In the genomic region with DNA sequence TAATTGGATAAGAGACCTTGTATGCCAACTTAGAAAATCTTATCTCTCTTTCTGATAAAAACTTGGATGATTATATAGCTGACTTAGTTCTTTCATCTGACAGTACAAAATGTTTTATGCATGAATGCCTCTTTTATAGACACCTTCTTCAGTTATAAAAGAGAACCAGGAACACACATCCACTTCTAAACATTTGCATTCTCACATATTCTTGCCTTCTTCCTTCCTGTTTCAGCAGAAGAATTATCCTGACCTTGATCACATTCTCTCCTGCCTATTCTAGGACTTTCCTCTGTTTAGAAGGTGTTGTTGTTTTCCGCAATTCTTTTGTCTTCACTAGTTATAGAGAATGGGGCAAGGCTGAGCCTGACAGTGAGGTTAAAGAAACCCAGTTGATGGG, we compare ENCODE assay signal across 18 cellular contexts.
A peak's percentile ranks its signal among the peaks of the same experiment; 100 is the strongest.
DNase-seq lines count a peak whose midpoint lies in the region; ATAC-seq and TF ChIP-seq lines count a peak whose summit lies in the region.
"Had no signal": no experiment of that assay in that cellular context is flagged by ENCODE, and none has a peak within 500 bp of the region (broad histone marks: within the 10 kb centered on the region; RNA-seq: fewer than 3 reads in every experiment).

No MANE protein-coding gene starts in this region.

- DNase-seq in right atrium auricular region (ENCODE audit: low spot score): no peak
- DNase-seq in cardiac septum (ENCODE audit: low spot score): no peak
- DNase-seq in endodermal cell: no peak
- DNase-seq in activated CD8-positive, alpha-beta memory T cell treated with anti-CD3 and anti-CD28 coated beads, Interleukin-2, amount 50 U/mL, for 4 hours: no peak
- DNase-seq: 8988T; CD4-positive, alpha-beta memory T cell; DMS153; DMS79; GF-D8; GOT3 had no signal

- H3K9me3 Mint-ChIP-seq in endodermal cell: peaks cover 2% of the 10 kb centered on the region
- no peaks in the 10 kb centered on the region for H3K9me3 Mint-ChIP-seq in stimulated activated memory B cell treated with anti-CD40 and anti-IgM and Interleukin-4, amounts not matched to agents 10 μg/mL and 1 μg/mL and 100 μg/mL, for 72 hours
- H3K9me3 Mint-ChIP-seq: CD4-positive, alpha-beta memory T cell had no signal

- H3K27me3 Mint-ChIP-seq in endodermal cell (ENCODE audit: insufficient read depth): no peaks in the 10 kb centered on the region
- no peaks in the 10 kb centered on the region for H3K27me3 Mint-ChIP-seq in stimulated activated memory B cell treated with anti-CD40 and anti-IgM and Interleukin-4, amounts not matched to agents 10 μg/mL and 1 μg/mL and 100 μg/mL, for 72 hours

- no peaks in the 10 kb centered on the region for H3K9me3 ChIP-seq in right atrium auricular region
- H3K9me3 ChIP-seq in OCI-LY3 (ENCODE audit: insufficient read depth, low read length): no peaks in the 10 kb centered on the region
- no peaks in the 10 kb centered on the region for H3K9me3 ChIP-seq in endodermal cell (ENCODE audit: control insufficient read depth, low read length)
- H3K9me3 ChIP-seq: BLaER1, HAP-1 had no signal

- H3K36me3 ChIP-seq in right atrium auricular region (no peaks in the 10 kb centered on the region), OCI-LY3 (replicated peaks; ENCODE audit: low read depth, low read length) (no peaks in the 10 kb centered on the region), endodermal cell (ENCODE audit: control insufficient read depth, insufficient read depth, low read length) (peaks cover 49% of the 10 kb centered on the region)
- H3K36me3 ChIP-seq: BLaER1, HAP-1 had no signal

- H3K4me3 ChIP-seq in right atrium auricular region: no peak overlapping the region
- no peak overlapping the region for H3K4me3 ChIP-seq in OCI-LY3 (ENCODE audit: low read length)
- H3K4me3 ChIP-seq in endodermal cell (ENCODE audit: low read length): no peak overlapping the region
- H3K4me3 ChIP-seq: BLaER1, GM12878, HAP-1 had no signal

- peaks cover 53% of the 10 kb centered on the region for H3K36me3 Mint-ChIP-seq in endodermal cell (ENCODE audit: low read depth)
- H3K36me3 Mint-ChIP-seq in stimulated activated memory B cell treated with anti-CD40 and anti-IgM and Interleukin-4, amounts not matched to agents 10 μg/mL and 1 μg/mL and 100 μg/mL, for 72 hours: no peaks in the 10 kb centered on the region
- H3K36me3 Mint-ChIP-seq: CD14-positive monocyte; CD4-positive, alpha-beta memory T cell had no signal

- H3K27me3 ChIP-seq in right atrium auricular region (no peaks in the 10 kb centered on the region), OCI-LY3 (ENCODE audit: low read depth, low read length) (0 out of 2 replicates have a peak, but pooled peaks cover 3% of the 10 kb centered on the region), endodermal cell (ENCODE audit: control insufficient read depth, insufficient read depth, low read length, poor library complexity, severe bottlenecking) (no peaks in the 10 kb centered on the region)
- H3K27me3 ChIP-seq: BLaER1 had no signal

- H3K4me2 ChIP-seq in OCI-LY3 (ENCODE audit: low read length): peak overlapping the region; percentile 5; the same call in 1 of the 2 replicates
- H3K4me2 ChIP-seq: BLaER1 had no signal

- peaks cover 0 to 9% of the 10 kb centered on the region in 2 donors for H3K4me1 ChIP-seq in right atrium auricular region
- peaks cover 5% of the 10 kb centered on the region for H3K4me1 ChIP-seq in OCI-LY3 (ENCODE audit: low read length)
- no peaks in the 10 kb centered on the region for H3K4me1 ChIP-seq in endodermal cell (ENCODE audit: control insufficient read depth, insufficient read depth, low read length)
- H3K4me1 ChIP-seq: HAP-1 had no signal

- ATAC-seq in stimulated activated memory B cell treated with anti-CD40 and anti-IgM and Interleukin-4, amounts not matched to agents 10 μg/mL and 1 μg/mL and 100 μg/mL, for 72 hours: no peak
- no peak for ATAC-seq in HG03159 (IDR thresholded peaks at IDR 0.05; ENCODE audit: unreplicated experiment)
- no peak for ATAC-seq in GM21737 (IDR thresholded peaks at IDR 0.05; ENCODE audit: unreplicated experiment)
- ATAC-seq: GM12878 had no signal

- no peak overlapping the region for H2AFZ ChIP-seq in OCI-LY3 (ENCODE audit: low read depth, low read length)

- WGBS in endodermal cell (ENCODE audit: insufficient coverage in 1 of 2, insufficient read length in 1 of 2), 2 experiments: 94% methylated on average over 1 of the region's 1 CpG; no CpG with 5 or more reads in 1 of the 2 experiments

- H4K20me1 ChIP-seq in OCI-LY3 (ENCODE audit: insufficient read depth, low read length): no peaks in the 10 kb centered on the region
- H4K20me1 ChIP-seq: BLaER1 had no signal

- no peaks in the 10 kb centered on the region for H3K79me2 ChIP-seq in OCI-LY3 (ENCODE audit: low read length)

- H3K4me3 Mint-ChIP-seq in endodermal cell: no peak overlapping the region
- H3K4me3 Mint-ChIP-seq in stimulated activated memory B cell treated with anti-CD40 and anti-IgM and Interleukin-4, amounts not matched to agents 10 μg/mL and 1 μg/mL and 100 μg/mL, for 72 hours: no peak overlapping the region
- H3K4me3 Mint-ChIP-seq: CD14-positive monocyte; CD4-positive, alpha-beta memory T cell had no signal

- TF ChIP-seq CTCF in right atrium auricular region (IDR thresholded peaks at IDR 0.05) (no peak), OCI-LY3 (IDR thresholded peaks at IDR 0.05; ENCODE audit: low read depth, low read length) (no peak), endodermal cell (conservative IDR thresholded peaks at IDR 0.05) (no peak)

- H3K27ac ChIP-seq in right atrium auricular region (peak overlapping the region; percentile 20 to 87), OCI-LY3 (ENCODE audit: low read length) (no peak overlapping the region), endodermal cell (ENCODE audit: low read depth, low read length) (no peak overlapping the region)
- H3K27ac ChIP-seq: BLaER1 had no signal

- peaks cover 36% of the 10 kb centered on the region for H3K4me1 Mint-ChIP-seq in endodermal cell
- peaks cover 8% of the 10 kb centered on the region for H3K4me1 Mint-ChIP-seq in stimulated activated memory B cell treated with anti-CD40 and anti-IgM and Interleukin-4, amounts not matched to agents 10 μg/mL and 1 μg/mL and 100 μg/mL, for 72 hours
- H3K4me1 Mint-ChIP-seq: CD14-positive monocyte; CD4-positive, alpha-beta memory T cell had no signal

- H3K9ac ChIP-seq in OCI-LY3 (ENCODE audit: low read length) (no peak overlapping the region), endodermal cell (ENCODE audit: extremely low read depth, low read length, poor library complexity, severe bottlenecking) (no peak overlapping the region)
- H3K9ac ChIP-seq: BLaER1 had no signal

- H3K27ac Mint-ChIP-seq in endodermal cell: peak overlapping the region; percentile 63
- peak overlapping the region; percentile 33 for H3K27ac Mint-ChIP-seq in stimulated activated memory B cell treated with anti-CD40 and anti-IgM and Interleukin-4, amounts not matched to agents 10 μg/mL and 1 μg/mL and 100 μg/mL, for 72 hours
- H3K27ac Mint-ChIP-seq: CD14-positive monocyte; CD4-positive, alpha-beta memory T cell had no signal

- intact Hi-C loops in cardiac septum (cut with DNase I): no loop called here

Comparison
In these comparisons a context has a peak if more than half of its experiments do, and no peak if none do; other contexts are left out.
1. H3K27ac ChIP-seq: peak in right atrium auricular region (2 of 2); none in OCI-LY3 (single experiment) and endodermal cell (single experiment).